ENCODE assay signal across 1 cellular context in the genomic region with DNA sequence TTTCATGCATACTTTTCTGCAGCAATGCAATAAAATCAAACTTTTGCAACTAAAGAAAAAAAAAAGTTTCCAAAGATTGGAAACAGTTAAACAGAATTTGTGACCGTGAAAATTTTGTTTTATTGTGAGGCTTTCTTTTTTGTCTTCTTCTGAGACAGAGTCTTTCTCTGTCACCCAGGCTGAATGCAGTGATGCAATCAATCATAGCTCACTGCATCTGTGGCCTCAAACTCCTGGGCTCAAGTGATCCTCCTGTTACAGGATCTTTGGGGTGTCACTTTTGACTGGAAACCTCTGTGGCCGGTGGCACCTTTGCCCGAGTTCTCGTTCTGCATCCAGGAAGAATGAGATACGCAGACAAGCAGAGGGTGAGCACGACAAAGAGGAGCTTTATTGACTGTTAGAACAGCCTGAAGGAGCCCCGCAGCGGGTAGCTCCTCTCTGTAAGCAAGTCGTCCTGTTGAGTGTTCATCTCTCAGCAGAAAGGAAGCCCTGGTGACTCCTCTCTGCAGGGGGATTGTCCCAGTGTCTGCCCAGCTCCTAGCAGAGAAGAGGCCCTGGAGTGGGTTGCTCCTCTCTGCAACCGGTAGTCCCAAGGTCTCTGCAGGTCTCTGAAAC.
TF ChIP-seq lines count a peak whose summit lies in the region.

No MANE protein-coding gene starts in this region.

TF ChIP-seq in HepG2, 621 proteins besides CTCF, POLR2A, EP300 and RAD21 (continued from another document):
- TF ChIP-seq ZNF556 (CRISPR knock-in tag; IDR thresholded peaks at IDR 0.05; ENCODE audit: borderline replicate concordance) (0 out of 2 replicates have a peak, but pooled peaks have one; percentile 11), DMAP1 (CRISPR knock-in tag; IDR thresholded peaks at IDR 0.05) (0 out of 2 replicates have a peak, but pooled peaks have one; percentile 38), ARHGAP35 (CRISPR knock-in tag; IDR thresholded peaks at IDR 0.05; ENCODE audit: borderline replicate concordance) (no peak), ZNF24 (IDR thresholded peaks at IDR 0.05) (no peak), ZBTB21 (CRISPR knock-in tag; IDR thresholded peaks at IDR 0.05) (no peak), HES4 (CRISPR knock-in tag; IDR thresholded peaks at IDR 0.05; ENCODE audit: borderline replicate concordance) (no peak), AKAP8 (CRISPR knock-in tag; IDR thresholded peaks at IDR 0.05) (no peak), HNRNPUL1 (IDR thresholded peaks at IDR 0.05; ENCODE audit: low read depth, low read length) (no peak), CEBPB (IDR thresholded peaks at IDR 0.05; ENCODE audit: borderline replicate concordance, low read depth, low read length) (peak; percentile 88), ZNF292 (CRISPR knock-in tag; IDR thresholded peaks at IDR 0.05; ENCODE audit: borderline replicate concordance, low read depth) (0 out of 2 replicates have a peak, but pooled peaks have one; percentile 20), ISL2 (CRISPR knock-in tag; IDR thresholded peaks at IDR 0.05) (no peak), CBX5 (CRISPR knock-in tag; IDR thresholded peaks at IDR 0.05; ENCODE audit: borderline replicate concordance) (no peak), CEBPG (CRISPR knock-in tag; IDR thresholded peaks at IDR 0.05) (peak; percentile 88), ZNF7 (CRISPR knock-in tag; IDR thresholded peaks at IDR 0.05) (no peak), KLF13 (CRISPR knock-in tag; IDR thresholded peaks at IDR 0.05) (no peak), MED1 (CRISPR knock-in tag; IDR thresholded peaks at IDR 0.05) (no peak), SNAPC2 (CRISPR knock-in tag; IDR thresholded peaks at IDR 0.05) (no peak), MAF1 (CRISPR knock-in tag; IDR thresholded peaks at IDR 0.05; ENCODE audit: borderline replicate concordance) (no peak), ZNF598 (CRISPR knock-in tag; IDR thresholded peaks at IDR 0.05; ENCODE audit: borderline replicate concordance) (0 out of 2 replicates have a peak, but pooled peaks have one; percentile 11)
- TF ChIP-seq, protein P1, sequence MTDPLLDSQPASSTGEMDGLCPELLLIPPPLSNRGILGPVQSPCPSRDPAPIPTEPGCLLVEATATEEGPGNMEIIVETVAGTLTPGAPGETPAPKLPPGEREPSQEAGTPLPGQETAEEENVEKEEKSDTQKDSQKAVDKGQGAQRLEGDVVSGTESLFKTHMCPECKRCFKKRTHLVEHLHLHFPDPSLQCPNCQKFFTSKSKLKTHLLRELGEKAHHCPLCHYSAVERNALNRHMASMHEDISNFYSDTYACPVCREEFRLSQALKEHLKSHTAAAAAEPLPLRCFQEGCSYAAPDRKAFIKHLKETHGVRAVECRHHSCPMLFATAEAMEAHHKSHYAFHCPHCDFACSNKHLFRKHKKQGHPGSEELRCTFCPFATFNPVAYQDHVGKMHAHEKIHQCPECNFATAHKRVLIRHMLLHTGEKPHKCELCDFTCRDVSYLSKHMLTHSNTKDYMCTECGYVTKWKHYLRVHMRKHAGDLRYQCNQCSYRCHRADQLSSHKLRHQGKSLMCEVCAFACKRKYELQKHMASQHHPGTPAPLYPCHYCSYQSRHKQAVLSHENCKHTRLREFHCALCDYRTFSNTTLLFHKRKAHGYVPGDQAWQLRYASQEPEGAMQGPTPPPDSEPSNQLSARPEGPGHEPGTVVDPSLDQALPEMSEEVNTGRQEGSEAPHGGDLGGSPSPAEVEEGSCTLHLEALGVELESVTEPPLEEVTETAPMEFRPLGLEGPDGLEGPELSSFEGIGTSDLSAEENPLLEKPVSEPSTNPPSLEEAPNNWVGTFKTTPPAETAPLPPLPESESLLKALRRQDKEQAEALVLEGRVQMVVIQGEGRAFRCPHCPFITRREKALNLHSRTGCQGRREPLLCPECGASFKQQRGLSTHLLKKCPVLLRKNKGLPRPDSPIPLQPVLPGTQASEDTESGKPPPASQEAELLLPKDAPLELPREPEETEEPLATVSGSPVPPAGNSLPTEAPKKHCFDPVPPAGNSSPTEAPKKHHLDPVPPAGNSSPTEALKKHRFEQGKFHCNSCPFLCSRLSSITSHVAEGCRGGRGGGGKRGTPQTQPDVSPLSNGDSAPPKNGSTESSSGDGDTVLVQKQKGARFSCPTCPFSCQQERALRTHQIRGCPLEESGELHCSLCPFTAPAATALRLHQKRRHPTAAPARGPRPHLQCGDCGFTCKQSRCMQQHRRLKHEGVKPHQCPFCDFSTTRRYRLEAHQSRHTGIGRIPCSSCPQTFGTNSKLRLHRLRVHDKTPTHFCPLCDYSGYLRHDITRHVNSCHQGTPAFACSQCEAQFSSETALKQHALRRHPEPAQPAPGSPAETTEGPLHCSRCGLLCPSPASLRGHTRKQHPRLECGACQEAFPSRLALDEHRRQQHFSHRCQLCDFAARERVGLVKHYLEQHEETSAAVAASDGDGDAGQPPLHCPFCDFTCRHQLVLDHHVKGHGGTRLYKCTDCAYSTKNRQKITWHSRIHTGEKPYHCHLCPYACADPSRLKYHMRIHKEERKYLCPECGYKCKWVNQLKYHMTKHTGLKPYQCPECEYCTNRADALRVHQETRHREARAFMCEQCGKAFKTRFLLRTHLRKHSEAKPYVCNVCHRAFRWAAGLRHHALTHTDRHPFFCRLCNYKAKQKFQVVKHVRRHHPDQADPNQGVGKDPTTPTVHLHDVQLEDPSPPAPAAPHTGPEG (CRISPR knock-in tag; IDR thresholded peaks at IDR 0.05), result no peak
- TF ChIP-seq, protein P2, sequence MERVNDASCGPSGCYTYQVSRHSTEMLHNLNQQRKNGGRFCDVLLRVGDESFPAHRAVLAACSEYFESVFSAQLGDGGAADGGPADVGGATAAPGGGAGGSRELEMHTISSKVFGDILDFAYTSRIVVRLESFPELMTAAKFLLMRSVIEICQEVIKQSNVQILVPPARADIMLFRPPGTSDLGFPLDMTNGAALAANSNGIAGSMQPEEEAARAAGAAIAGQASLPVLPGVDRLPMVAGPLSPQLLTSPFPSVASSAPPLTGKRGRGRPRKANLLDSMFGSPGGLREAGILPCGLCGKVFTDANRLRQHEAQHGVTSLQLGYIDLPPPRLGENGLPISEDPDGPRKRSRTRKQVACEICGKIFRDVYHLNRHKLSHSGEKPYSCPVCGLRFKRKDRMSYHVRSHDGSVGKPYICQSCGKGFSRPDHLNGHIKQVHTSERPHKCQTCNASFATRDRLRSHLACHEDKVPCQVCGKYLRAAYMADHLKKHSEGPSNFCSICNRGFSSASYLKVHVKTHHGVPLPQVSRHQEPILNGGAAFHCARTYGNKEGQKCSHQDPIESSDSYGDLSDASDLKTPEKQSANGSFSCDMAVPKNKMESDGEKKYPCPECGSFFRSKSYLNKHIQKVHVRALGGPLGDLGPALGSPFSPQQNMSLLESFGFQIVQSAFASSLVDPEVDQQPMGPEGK (CRISPR knock-in tag; IDR thresholded peaks at IDR 0.05), result no peak
- TF ChIP-seq, protein P3, sequence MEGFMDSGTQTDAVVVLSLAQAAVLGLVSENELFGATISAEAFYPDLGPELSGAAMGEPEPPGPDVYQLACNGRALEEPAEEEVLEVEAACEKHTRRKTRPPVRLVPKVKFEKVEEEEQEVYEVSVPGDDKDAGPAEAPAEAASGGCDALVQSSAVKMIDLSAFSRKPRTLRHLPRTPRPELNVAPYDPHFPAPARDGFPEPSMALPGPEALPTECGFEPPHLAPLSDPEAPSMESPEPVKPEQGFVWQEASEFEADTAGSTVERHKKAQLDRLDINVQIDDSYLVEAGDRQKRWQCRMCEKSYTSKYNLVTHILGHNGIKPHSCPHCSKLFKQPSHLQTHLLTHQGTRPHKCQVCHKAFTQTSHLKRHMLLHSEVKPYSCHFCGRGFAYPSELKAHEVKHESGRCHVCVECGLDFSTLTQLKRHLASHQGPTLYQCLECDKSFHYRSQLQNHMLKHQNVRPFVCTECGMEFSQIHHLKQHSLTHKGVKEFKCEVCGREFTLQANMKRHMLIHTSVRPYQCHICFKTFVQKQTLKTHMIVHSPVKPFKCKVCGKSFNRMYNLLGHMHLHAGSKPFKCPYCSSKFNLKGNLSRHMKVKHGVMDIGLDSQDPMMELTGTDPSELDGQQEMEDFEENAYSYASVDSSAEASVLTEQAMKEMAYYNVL (CRISPR knock-in tag; IDR thresholded peaks at IDR 0.05; ENCODE audit: borderline replicate concordance), result no peak
- TF ChIP-seq, protein P4, sequence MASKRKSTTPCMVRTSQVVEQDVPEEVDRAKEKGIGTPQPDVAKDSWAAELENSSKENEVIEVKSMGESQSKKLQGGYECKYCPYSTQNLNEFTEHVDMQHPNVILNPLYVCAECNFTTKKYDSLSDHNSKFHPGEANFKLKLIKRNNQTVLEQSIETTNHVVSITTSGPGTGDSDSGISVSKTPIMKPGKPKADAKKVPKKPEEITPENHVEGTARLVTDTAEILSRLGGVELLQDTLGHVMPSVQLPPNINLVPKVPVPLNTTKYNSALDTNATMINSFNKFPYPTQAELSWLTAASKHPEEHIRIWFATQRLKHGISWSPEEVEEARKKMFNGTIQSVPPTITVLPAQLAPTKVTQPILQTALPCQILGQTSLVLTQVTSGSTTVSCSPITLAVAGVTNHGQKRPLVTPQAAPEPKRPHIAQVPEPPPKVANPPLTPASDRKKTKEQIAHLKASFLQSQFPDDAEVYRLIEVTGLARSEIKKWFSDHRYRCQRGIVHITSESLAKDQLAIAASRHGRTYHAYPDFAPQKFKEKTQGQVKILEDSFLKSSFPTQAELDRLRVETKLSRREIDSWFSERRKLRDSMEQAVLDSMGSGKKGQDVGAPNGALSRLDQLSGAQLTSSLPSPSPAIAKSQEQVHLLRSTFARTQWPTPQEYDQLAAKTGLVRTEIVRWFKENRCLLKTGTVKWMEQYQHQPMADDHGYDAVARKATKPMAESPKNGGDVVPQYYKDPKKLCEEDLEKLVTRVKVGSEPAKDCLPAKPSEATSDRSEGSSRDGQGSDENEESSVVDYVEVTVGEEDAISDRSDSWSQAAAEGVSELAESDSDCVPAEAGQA (IDR thresholded peaks at IDR 0.05; ENCODE audit: low read depth), result no peak
- TF ChIP-seq, protein P4 (CRISPR knock-in tag; IDR thresholded peaks at IDR 0.05; ENCODE audit: borderline replicate concordance), result no peak
